ENCODE assay signal across 6 cellular contexts in the genomic region with DNA sequence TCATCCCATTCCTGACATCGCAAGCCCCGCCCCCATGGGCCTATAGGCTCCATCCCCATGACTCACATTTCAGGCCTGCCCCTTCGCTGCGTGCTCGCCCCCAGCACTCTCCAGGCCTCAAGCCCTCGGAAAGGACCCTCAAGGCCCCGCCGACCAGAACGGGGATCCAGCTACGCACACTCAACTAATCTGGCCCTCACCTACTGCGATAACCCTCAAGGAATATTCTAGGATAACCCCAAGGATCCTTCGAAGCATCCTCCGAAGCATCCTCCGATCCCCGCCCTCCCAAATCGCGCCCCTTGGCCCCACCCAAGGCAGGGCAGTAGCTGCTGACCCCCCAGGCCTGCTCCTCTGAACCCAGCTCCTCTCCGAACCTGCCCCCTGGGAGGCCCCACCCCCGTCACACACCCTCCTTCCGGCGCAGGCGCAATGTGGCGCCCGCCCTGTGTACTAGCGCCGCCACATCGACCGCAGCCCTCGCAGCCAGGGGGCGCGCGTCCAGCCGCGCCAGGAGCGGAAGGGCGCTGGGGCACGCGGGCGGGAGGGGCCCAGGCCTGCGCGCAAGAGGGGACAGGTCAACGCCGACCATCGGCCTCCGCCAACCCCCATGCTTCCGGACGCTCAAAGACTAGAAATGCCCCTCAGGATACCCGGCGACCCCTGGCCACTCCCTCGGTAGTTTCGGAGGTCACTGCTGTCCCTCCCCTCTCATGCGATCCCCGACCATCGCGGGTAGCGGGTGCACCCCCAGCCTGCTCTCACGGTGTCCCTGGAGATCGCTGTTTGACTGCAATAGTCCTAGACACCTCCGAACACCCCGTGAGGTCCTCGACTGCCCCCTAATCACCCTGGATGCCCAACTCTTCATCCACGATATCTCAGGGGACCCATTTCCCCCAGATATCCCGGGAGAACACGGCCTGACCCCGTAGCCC.
A peak's percentile ranks its signal among the peaks of the same experiment; 100 is the strongest.
DNase-seq lines count a peak whose midpoint lies in the region; ATAC-seq lines count a peak whose summit lies in the region.

No MANE protein-coding gene starts in this region.

- peak; percentile 76 for DNase-seq in NCI-H774 (lab: John Stamatoyannopoulos, UW)
- peak; percentile 82 for DNase-seq in activated gamma-delta T cell treated with Interleukin-2 at 50 U/mL for 16 hours
- DNase-seq in stimulated activated CD8-positive, alpha-beta memory T cell treated with anti-CD3 and anti-CD28 coated beads, Interleukin-12 subunit alpha, Interleukin-12 subunit beta, amount 100 ng/mL, for 1 hour (ENCODE audit: low read depth), result peak; percentile 72

- peak overlapping the region; percentile 62 for H3K9ac ChIP-seq in ES-I3 (ENCODE audit: low read depth, low read length)

- H3K4me3 ChIP-seq in iPS-11a (ENCODE audit: low read depth, low read length), result peak overlapping the region; percentile 47

- no peaks in the 10 kb centered on the region for H3K36me3 ChIP-seq in ES-I3 (ENCODE audit: insufficient read depth, low read length)

- ATAC-seq in HG03025 (IDR thresholded peaks at IDR 0.05; ENCODE audit: low FRiP score, unreplicated experiment), result peak; percentile 77

- H3K4me1 ChIP-seq in ES-I3 (ENCODE audit: insufficient read depth, low read length), result no peaks in the 10 kb centered on the region; the same call in 1 of the 2 replicates

- no peaks in the 10 kb centered on the region for H3K9me3 ChIP-seq in ES-I3 (ENCODE audit: control insufficient read depth, insufficient read depth, low read length)

Comparison
In these comparisons a context has a peak if more than half of its experiments do, and no peak if none do; other contexts are left out.
1. Peak in every context shown above with its lines: DNase-seq, ATAC-seq and H3K4me3 ChIP-seq.